ENCODE assay signal across 13 cellular contexts in the genomic region with DNA sequence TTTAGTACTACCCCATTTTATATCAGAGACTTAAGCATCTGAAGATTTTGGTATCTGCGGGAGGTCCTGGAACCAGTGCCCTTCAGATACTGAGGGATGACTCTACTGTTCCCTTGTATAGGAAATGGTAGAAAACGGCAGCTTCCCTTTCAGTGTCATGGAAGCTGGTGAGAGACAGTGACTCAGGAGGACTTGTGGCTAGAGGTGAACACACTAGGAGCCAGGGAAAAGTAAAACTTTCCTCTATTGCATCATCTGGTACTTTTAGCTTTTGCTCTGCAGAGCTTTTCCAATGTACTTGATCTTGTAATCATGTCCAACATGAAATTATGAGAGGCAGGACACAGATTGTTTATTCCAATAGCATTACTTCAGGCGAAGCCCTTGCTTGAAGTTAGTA. TPM values are rescaled to one million over a fixed set of nuclear protein-coding genes. Genes with fewer than 3 reads are reported as not detected.
A peak's percentile ranks its signal among the peaks of the same experiment; 100 is the strongest.
DNase-seq lines count a peak whose midpoint lies in the region; ATAC-seq and TF ChIP-seq lines count a peak whose summit lies in the region.
"Had no signal": no experiment of that assay in that cellular context is flagged by ENCODE, and none has a peak within 500 bp of the region (broad histone marks: within the 10 kb centered on the region; RNA-seq: fewer than 3 reads in every experiment).

No MANE protein-coding gene starts in this region.

- ATAC-seq in gastroesophageal sphincter (peak; percentile 43), HG03432 (IDR thresholded peaks at IDR 0.05; ENCODE audit: unreplicated experiment) (no peak), HG03095 (IDR thresholded peaks at IDR 0.05; ENCODE audit: unreplicated experiment) (no peak), HG02981 (IDR thresholded peaks at IDR 0.05; ENCODE audit: unreplicated experiment) (no peak)

- TF ChIP-seq POLR2A in gastroesophageal sphincter (IDR thresholded peaks at IDR 0.05): no peak
- no peak for TF ChIP-seq POLR2A in sigmoid colon (IDR thresholded peaks at IDR 0.05)

- intact Hi-C loops in sigmoid colon (cut with DNase I): no loop called here

- peak; percentile 20 for DNase-seq in GM03348 (ENCODE audit: low spot score)
- DNase-seq in amniotic epithelial cell (ENCODE audit: low read depth): peak; percentile 45
- no peak for DNase-seq in sigmoid colon
- DNase-seq in NCI-H82 treated with DMSO at 0.1 percent for 48 hours (lab: John Stamatoyannopoulos, UW; ENCODE audit: unreplicated experiment): no peak
- DNase-seq: activated CD8-positive, alpha-beta memory T cell treated with anti-CD3 and anti-CD28 coated beads, Interleukin-2, amount 50 U/mL, for 4 hours; aorta; ovary; stimulated activated naive CD4-positive, alpha-beta T cell had no signal

- H3K4me3 ChIP-seq in gastroesophageal sphincter (no peak overlapping the region), sigmoid colon (no peak overlapping the region)
- H3K4me3 ChIP-seq: ovary had no signal

- 29 to 44% methylated on average over 1 to 3 of the region's 3 CpGs for WGBS in gastroesophageal sphincter (ENCODE audit: low coverage in 1 of 2), 2 donors
- WGBS in sigmoid colon, 2 donors: 62 to 92% methylated on average over 3 of the region's 3 CpGs

- H3K36me3 ChIP-seq in gastroesophageal sphincter (no peaks in the 10 kb centered on the region), sigmoid colon (no peaks in the 10 kb centered on the region)
- H3K36me3 ChIP-seq: ovary had no signal

- H3K9me3 ChIP-seq in gastroesophageal sphincter (no peaks in the 10 kb centered on the region), sigmoid colon (no peaks in the 10 kb centered on the region)
- H3K9me3 ChIP-seq: ovary had no signal

- H3K27me3 ChIP-seq in gastroesophageal sphincter: no peaks in the 10 kb centered on the region
- no peaks in the 10 kb centered on the region for H3K27me3 ChIP-seq in sigmoid colon
- H3K27me3 ChIP-seq: ovary had no signal

- H3K27ac ChIP-seq in gastroesophageal sphincter: peak overlapping the region in 3 of 4 donors; percentile 48 to 63 (median 57)
- peak overlapping the region in 3 of 4 donors; percentile 51 to 60 (median 58) for H3K27ac ChIP-seq in sigmoid colon
- H3K27ac ChIP-seq: ovary had no signal

- TF ChIP-seq EP300 in gastroesophageal sphincter (IDR thresholded peaks at IDR 0.05) (no peak), sigmoid colon (IDR thresholded peaks at IDR 0.05) (no peak)

- TF ChIP-seq CTCF in gastroesophageal sphincter (IDR thresholded peaks at IDR 0.05) (no peak), sigmoid colon (IDR thresholded peaks at IDR 0.05) (no peak)

- H3K4me1 ChIP-seq in gastroesophageal sphincter (peaks cover 0 to 32% (median 4%) of the 10 kb centered on the region in 3 donors), sigmoid colon (peaks cover 0 to 32% (median 19%) of the 10 kb centered on the region in 4 donors)

RNA-seq across cellular contexts. Expression of a gene that starts 45.0 kb away (rescaled TPM):
- total RNA-seq in gastroesophageal sphincter (10 to 100 TPM in 3 of 4 donors, 1 to 10 TPM in 1; 5.6 to 18.4 (median 15.2) TPM), sigmoid colon (10 to 100 TPM in 1 of 4 donors, 1 to 10 TPM in 3; 4.6 to 14.8 (median 8.5) TPM)
- polyA plus RNA-seq in sigmoid colon: 1 to 10 TPM; 1.2 to 4.3 (median 1.8) TPM
- total RNA-seq: RPMI7951 had no signal

Comparison
In these comparisons a context has a peak if more than half of its experiments do, and no peak if none do; other contexts are left out.
1. DNase-seq: peak in GM03348 (single experiment) and amniotic epithelial cell (single experiment); none in sigmoid colon (single experiment) and NCI-H82 treated with DMSO at 0.1 percent for 48 hours (single experiment).